Comparison of ENCODE assay signal across 24 cellular contexts in the genomic region with DNA sequence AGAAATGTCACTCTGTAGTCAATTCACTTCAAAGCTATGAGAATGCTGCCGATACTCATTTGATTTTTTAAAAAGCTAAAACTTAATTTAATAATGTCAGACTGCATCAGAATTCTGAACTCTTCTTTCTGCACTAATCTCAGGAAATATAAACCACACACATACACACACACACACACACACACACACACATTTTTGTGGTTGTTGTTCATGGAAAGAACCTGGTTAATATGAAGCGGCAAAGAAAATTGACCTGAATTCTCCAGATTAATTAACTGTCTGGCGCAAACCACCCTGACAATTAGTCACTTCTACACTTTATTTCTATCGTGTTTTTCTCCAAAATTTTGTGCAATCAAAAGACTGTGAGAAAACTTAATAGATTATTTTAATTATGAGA.
"Had no signal": no experiment of that assay in that cellular context is flagged by ENCODE, and none has a peak within 500 bp of the region (broad histone marks: within the 10 kb centered on the region; RNA-seq: fewer than 3 reads in every experiment).

No MANE protein-coding gene starts in this region.

- DNase-seq: dermis blood vessel endothelial cell; dorsolateral prefrontal cortex; effector CD4-positive, alpha-beta T cell; effector memory CD4-positive, alpha-beta T cell; erythroblast; esophagus squamous epithelium; foreskin fibroblast; foreskin melanocyte; gastrocnemius medialis; glutamatergic neuron; head of caudate nucleus; heart right ventricle; hippocampal formation; immature natural killer cell; left cardiac atrium; left lung; left ventricle myocardium superior; lower lobe of right lung; mesenchymal stem cell; mucosa of descending colon; naive B cell; naive thymus-derived CD8-positive, alpha-beta T cell had no signal

- H3K27me3 ChIP-seq: dorsolateral prefrontal cortex, esophagus squamous epithelium, gastrocnemius medialis, heart right ventricle, left lung had no signal

- H3K4me1 ChIP-seq: esophagus squamous epithelium, gastrocnemius medialis, heart right ventricle, lower lobe of right lung had no signal

- H3K27ac ChIP-seq: coronary artery, dorsolateral prefrontal cortex, epithelial cell of prostate, esophagus squamous epithelium, gastrocnemius medialis, heart right ventricle, left lung, lower lobe of right lung had no signal

- H3K9me3 ChIP-seq: esophagus squamous epithelium, gastrocnemius medialis, heart right ventricle, left lung, lower lobe of right lung, mucosa of descending colon had no signal

- H3K4me3 ChIP-seq: coronary artery, dorsolateral prefrontal cortex, esophagus squamous epithelium, gastrocnemius medialis, heart right ventricle, left lung, lower lobe of right lung, mucosa of descending colon had no signal

- H3K36me3 ChIP-seq: esophagus squamous epithelium, gastrocnemius medialis, heart right ventricle, left lung, lower lobe of right lung had no signal
